Comparison of ENCODE assay signal across 1 cellular context in genomic region chr17:28646039-28646754, GRCh38.
TF ChIP-seq lines count a peak whose summit lies in the region.

No MANE protein-coding gene starts in this region.

TF ChIP-seq in GM23338, 12 proteins besides CTCF, POLR2A, EP300 and RAD21 (continued from another document):
- TF ChIP-seq REST (IDR thresholded peaks at IDR 0.05; ENCODE audit: unreplicated experiment), result no peak
- no peak for TF ChIP-seq NANOG (IDR thresholded peaks at IDR 0.05; ENCODE audit: borderline replicate concordance)
- no peak for TF ChIP-seq JUNB (IDR thresholded peaks at IDR 0.05; ENCODE audit: unreplicated experiment)
- no peak for TF ChIP-seq EZH2 (IDR thresholded peaks at IDR 0.05; ENCODE audit: low read depth, unreplicated experiment)
- TF ChIP-seq ZNF462 (CRISPR knock-in tag; IDR thresholded peaks at IDR 0.05), result no peak
